ENCODE assay signal across 8 cellular contexts in genomic region chr17:38879878-38880727, GRCh38. TPM values are rescaled to one million over a fixed set of nuclear protein-coding genes. Genes with fewer than 3 reads are reported as not detected.
A peak's percentile ranks its signal among the peaks of the same experiment; 100 is the strongest.
DNase-seq lines count a peak whose midpoint lies in the region; ATAC-seq and TF ChIP-seq lines count a peak whose summit lies in the region.

No MANE protein-coding gene starts in this region.

- no peaks in the 10 kb centered on the region for H3K27me3 Mint-ChIP-seq in endodermal cell (ENCODE audit: insufficient read depth)

- H4K20me1 ChIP-seq in GM23248 (ENCODE audit: insufficient read depth), result peaks cover 32% of the 10 kb centered on the region

- peak overlapping the region; percentile 60 for H3K27ac ChIP-seq in GM23248
- H3K27ac ChIP-seq in endodermal cell (ENCODE audit: low read depth, low read length), result peak overlapping the region; percentile 72
- peak overlapping the region; percentile 81 for H3K27ac ChIP-seq in muscle layer of colon (ENCODE audit: low read depth, low read length)

- H3K4me1 ChIP-seq in GM23248 (ENCODE audit: insufficient read depth) (peaks cover 71% of the 10 kb centered on the region), endodermal cell (ENCODE audit: control insufficient read depth, insufficient read depth, low read length) (peaks cover 24% of the 10 kb centered on the region), muscle layer of colon (ENCODE audit: insufficient read depth, low read length) (peaks cover 80% of the 10 kb centered on the region)

- H3K4me1 Mint-ChIP-seq in endodermal cell, result peaks cover 56% of the 10 kb centered on the region

- peak overlapping the region; percentile 87 for H3K27ac Mint-ChIP-seq in endodermal cell

- peaks cover 11% of the 10 kb centered on the region for H3K36me3 ChIP-seq in GM23248 (ENCODE audit: low read depth)
- peaks cover 75% of the 10 kb centered on the region for H3K36me3 ChIP-seq in endodermal cell (ENCODE audit: control insufficient read depth, insufficient read depth, low read length)
- H3K36me3 ChIP-seq in muscle layer of colon (ENCODE audit: insufficient read depth, low read length), result peaks cover 21% of the 10 kb centered on the region

- H3K36me3 Mint-ChIP-seq in endodermal cell (ENCODE audit: low read depth), result peaks cover 49% of the 10 kb centered on the region

- peaks cover 95% of the 10 kb centered on the region for H3K79me2 ChIP-seq in GM23248 (ENCODE audit: insufficient read depth)

- H3K9me3 ChIP-seq in GM23248 (ENCODE audit: low read depth), result no peaks in the 10 kb centered on the region
- no peaks in the 10 kb centered on the region for H3K9me3 ChIP-seq in endodermal cell (ENCODE audit: control insufficient read depth, low read length)
- no peaks in the 10 kb centered on the region for H3K9me3 ChIP-seq in muscle layer of colon (ENCODE audit: low read length)

- TF ChIP-seq CTCF in endodermal cell (conservative IDR thresholded peaks at IDR 0.05), result no peak

- in situ Hi-C loops in GM23248 (cut with MboI), result no loop called here

- DNase-seq in GM23248 (peak; percentile 89), RPMI7951 (ENCODE audit: low read depth) (peak; percentile 88), endodermal cell (peak; percentile 96), SHP77 (lab: John Stamatoyannopoulos, UW) (no peak)
- DNase-seq in stimulated activated CD4-positive, alpha-beta T cell treated with anti-CD3 and anti-CD28 coated beads, Interleukin-2, amount 100 ng/mL, for 24 hours, result no peak

- ATAC-seq in GM21786 (IDR thresholded peaks at IDR 0.05; ENCODE audit: unreplicated experiment) (no peak), HG03469 (IDR thresholded peaks at IDR 0.05; ENCODE audit: unreplicated experiment) (no peak)

- 7 to 12% methylated on average over 8 of the region's 8 CpGs for WGBS in GM23248 (ENCODE audit: low coverage in 1 of 2, low lambda C conversion rate in 2 of 2, missing lambda C conversion rate in 2 of 2), 2 experiments
- 41 to 42% methylated on average over 5 to 8 of the region's 8 CpGs for WGBS in endodermal cell (ENCODE audit: insufficient coverage in 1 of 2, insufficient read length in 1 of 2), 2 experiments

- H3K4me2 ChIP-seq in GM23248 (ENCODE audit: unreplicated experiment), result peak overlapping the region; percentile 76

- H2AFZ ChIP-seq in GM23248, result no peak overlapping the region

- peak overlapping the region; percentile 40 for H3K4me3 ChIP-seq in GM23248
- H3K4me3 ChIP-seq in endodermal cell (ENCODE audit: low read length), result peak overlapping the region; percentile 57
- peak overlapping the region in 1 of 2 donors; percentile 29 for H3K4me3 ChIP-seq in muscle layer of colon (ENCODE audit: low read depth in 1 of 2, low read length in 2 of 2)

- H3K9me2 ChIP-seq in GM23248 (ENCODE audit: insufficient read depth), result no peaks in the 10 kb centered on the region

- peaks cover 72% of the 10 kb centered on the region for H3F3A ChIP-seq in GM23248 (ENCODE audit: insufficient read depth)

- H3K9ac ChIP-seq in GM23248 (peak overlapping the region; percentile 47), endodermal cell (ENCODE audit: extremely low read depth, low read length, poor library complexity, severe bottlenecking) (peak overlapping the region; percentile 32), muscle layer of colon (ENCODE audit: low read length) (peak overlapping the region; percentile 3)

- no peaks in the 10 kb centered on the region for H3K9me3 Mint-ChIP-seq in endodermal cell

- peak overlapping the region; percentile 35 for H3K4me3 Mint-ChIP-seq in endodermal cell

- H3K27me3 ChIP-seq in GM23248 (replicated peaks; ENCODE audit: insufficient read depth) (no peaks in the 10 kb centered on the region), endodermal cell (ENCODE audit: control insufficient read depth, insufficient read depth, low read length, poor library complexity, severe bottlenecking) (no peaks in the 10 kb centered on the region), muscle layer of colon (ENCODE audit: control insufficient read depth in 1 of 2, insufficient read depth in 2 of 2, low read length in 2 of 2) (no peaks in the 10 kb centered on the region)

RNA-seq across cellular contexts. Expression of gene LASP1, which starts 10.2 kb away (rescaled TPM):
- total RNA-seq in GM23248 (2014; rRNA removed; shearing (Covaris generic)), result 207 and 250 TPM in 2 replicates
- 198 and 203 TPM in 2 replicates for polyA plus RNA-seq in GM23248 (2016; fragmentation: Nextera tagmentation; extraction: Ambion mirVana)
- 120 and 135 TPM in 2 replicates for total RNA-seq in RPMI7951 (2014; rRNA removed; shearing (Covaris generic))
- 100 to 1,000 TPM; 168 to 177 TPM for total RNA-seq in endodermal cell
- 102 TPM for polyA plus RNA-seq in endodermal cell (2013, experiment 1 of 2)
- 102 TPM for polyA plus RNA-seq in endodermal cell (2013, experiment 2 of 2)

RNA-seq across cellular contexts. Expression of gene RPL23, which starts 26.6 kb away (rescaled TPM):
- total RNA-seq in GM23248 (2014; rRNA removed; shearing (Covaris generic)), result 516 and 553 TPM in 2 replicates
- 1,114 and 1,221 TPM in 2 replicates for polyA plus RNA-seq in GM23248 (2016; fragmentation: Nextera tagmentation; extraction: Ambion mirVana)
- total RNA-seq in RPMI7951 (2014; rRNA removed; shearing (Covaris generic)), result 1,124 and 1,333 TPM in 2 replicates
- 1,000 to 10,000 TPM; 1,194 to 1,262 TPM for total RNA-seq in endodermal cell
- polyA plus RNA-seq in endodermal cell (2013, experiment 1 of 2), result 2,291 TPM
- polyA plus RNA-seq in endodermal cell (2013, experiment 2 of 2), result 2,039 TPM

RNA-seq across cellular contexts. Expression of gene CWC25, which starts 55.0 kb away (rescaled TPM):
- 9.7 and 18.7 TPM in 2 replicates for total RNA-seq in GM23248 (2014; rRNA removed; shearing (Covaris generic))
- polyA plus RNA-seq in GM23248 (2016; fragmentation: Nextera tagmentation; extraction: Ambion mirVana), result 13.3 and 14.2 TPM in 2 replicates
- 7.2 and 7.6 TPM in 2 replicates for total RNA-seq in RPMI7951 (2014; rRNA removed; shearing (Covaris generic))
- 10 to 100 TPM; 14.6 to 15.0 TPM for total RNA-seq in endodermal cell
- 17.2 TPM for polyA plus RNA-seq in endodermal cell (2013, experiment 1 of 2)
- polyA plus RNA-seq in endodermal cell (2013, experiment 2 of 2), result 16.7 TPM

Comparison
In these comparisons a context has a peak if more than half of its experiments do, and no peak if none do; other contexts are left out.
1. DNase-seq: peak in GM23248 (single experiment), RPMI7951 (single experiment) and endodermal cell (single experiment); none in SHP77 (0 of 2) and stimulated activated CD4-positive, alpha-beta T cell treated with anti-CD3 and anti-CD28 coated beads, Interleukin-2, amount 100 ng/mL, for 24 hours (0 of 2).
2. Peak in every context shown above with its lines, with median percentiles within 50 percentile points of each other: H3K27ac ChIP-seq and H3K9ac ChIP-seq.